In the genomic region with DNA sequence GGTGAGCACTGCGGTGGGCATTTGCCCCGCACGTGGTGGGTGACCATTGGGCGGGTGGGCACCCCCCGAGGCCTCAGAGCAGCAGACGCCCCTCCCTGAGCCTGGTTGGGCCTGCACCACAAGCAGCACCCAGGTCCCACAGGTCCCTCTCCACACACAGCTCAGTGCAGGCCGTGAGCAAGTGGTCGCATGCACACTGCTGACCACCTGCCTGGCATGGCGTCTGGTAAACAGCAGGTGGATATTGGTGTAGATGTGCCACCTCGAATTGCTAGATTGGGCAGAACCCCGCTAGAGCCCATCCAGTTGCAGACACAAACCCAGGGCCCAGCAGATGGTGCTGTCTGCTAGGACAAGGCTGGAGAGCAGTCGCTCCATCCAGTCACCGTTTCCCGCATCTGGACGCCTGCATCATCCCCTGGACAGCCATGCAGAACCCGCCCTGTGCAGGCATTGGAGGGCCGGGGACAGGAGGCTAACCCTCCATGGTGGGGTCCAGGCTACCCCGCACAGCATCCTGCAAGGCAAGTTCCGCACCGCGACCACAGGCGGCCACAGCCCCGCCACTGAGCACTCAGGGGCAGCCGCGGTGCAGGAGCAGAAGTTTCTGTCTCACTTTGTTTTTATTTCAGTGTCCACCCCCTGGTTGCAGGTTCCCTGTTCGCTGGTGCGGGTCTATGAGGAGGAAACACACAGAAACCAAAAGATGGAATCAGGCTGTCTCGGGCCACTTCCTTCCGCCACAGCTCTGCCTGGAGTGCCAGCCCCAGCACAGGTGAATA, we compare ENCODE assay signal across 8 cellular contexts. TPM values are rescaled to one million over a fixed set of nuclear protein-coding genes. Genes with fewer than 3 reads are reported as not detected.
DNase-seq lines count a peak whose midpoint lies in the region; ATAC-seq lines count a peak whose summit lies in the region.

No MANE protein-coding gene starts in this region.

- peak; percentile 59 for ATAC-seq in HG03060 (IDR thresholded peaks at IDR 0.05; ENCODE audit: low read depth, unreplicated experiment)

- H3K27ac Mint-ChIP-seq in activated T-helper 1 cell treated with anti-CD3 and anti-CD28 coated beads, Interleukin-12 subunit alpha, Interleukin-12 subunit beta, Interleukin-2, Interleukin-4 antibody, amounts not matched to agents 30 ng/mL and 10 ng/mL and 1 ng/mL, durations not matched to agents 14 hours and 24 hours and 36 hours: no peak overlapping the region

- peak; percentile 50 for DNase-seq in NCI-H345 (lab: John Stamatoyannopoulos, UW)
- DNase-seq in NCI-H345 treated with DMSO at 0.1 percent for 48 hours (lab: John Stamatoyannopoulos, UW; ENCODE audit: unreplicated experiment): no peak
- DNase-seq in OCI-M1 (lab: John Stamatoyannopoulos, UW): peak; percentile 73
- DNase-seq in activated T-helper 1 cell treated with anti-CD3 and anti-CD28 coated beads, Interleukin-12 subunit alpha, Interleukin-12 subunit beta, Interleukin-2, Interleukin-4 antibody, amounts not matched to agents 30 ng/mL and 10 ng/mL and 1 ng/mL, durations not matched to agents 14 hours and 24 hours and 36 hours (ENCODE audit: low spot score): peak; percentile 22
- peak; percentile 34 for DNase-seq in foreskin melanocyte
- DNase-seq in posterior cingulate gyrus: peak; percentile 52 to 96 (median 80)
- DNase-seq in NK-92 (lab: John Stamatoyannopoulos, UW; ENCODE audit: unreplicated experiment): no peak

- H3K4me1 Mint-ChIP-seq in activated T-helper 1 cell treated with anti-CD3 and anti-CD28 coated beads, Interleukin-12 subunit alpha, Interleukin-12 subunit beta, Interleukin-2, Interleukin-4 antibody, amounts not matched to agents 30 ng/mL and 10 ng/mL and 1 ng/mL, durations not matched to agents 14 hours and 24 hours and 36 hours (ENCODE audit: low read depth): no peaks in the 10 kb centered on the region

- H3K36me3 Mint-ChIP-seq in activated T-helper 1 cell treated with anti-CD3 and anti-CD28 coated beads, Interleukin-12 subunit alpha, Interleukin-12 subunit beta, Interleukin-2, Interleukin-4 antibody, amounts not matched to agents 30 ng/mL and 10 ng/mL and 1 ng/mL, durations not matched to agents 14 hours and 24 hours and 36 hours (ENCODE audit: low read depth): no peaks in the 10 kb centered on the region

- no peaks in the 10 kb centered on the region for H3K27me3 Mint-ChIP-seq in activated T-helper 1 cell treated with anti-CD3 and anti-CD28 coated beads, Interleukin-12 subunit alpha, Interleukin-12 subunit beta, Interleukin-2, Interleukin-4 antibody, amounts not matched to agents 30 ng/mL and 10 ng/mL and 1 ng/mL, durations not matched to agents 14 hours and 24 hours and 36 hours (ENCODE audit: insufficient read depth)

- intact Hi-C loops in activated T-helper 1 cell treated with anti-CD3 and anti-CD28 coated beads, Interleukin-12 subunit alpha, Interleukin-12 subunit beta, Interleukin-2, Interleukin-4 antibody, amounts not matched to agents 30 ng/mL and 10 ng/mL and 1 ng/mL, durations not matched to agents 14 hours and 24 hours and 36 hours (cut with micrococcal nuclease): loop anchor here (1.0 to 5.0 kb wide), 2 partner anchors 58 to 76 kb away; a partner anchor contains a TSS
- intact Hi-C loops in posterior cingulate gyrus (cut with DNase I): loop anchor here (1.0 kb wide), 1 partner anchor 58 kb away; no protein-coding TSS in a partner anchor

- no peaks in the 10 kb centered on the region for H3K9me3 Mint-ChIP-seq in activated T-helper 1 cell treated with anti-CD3 and anti-CD28 coated beads, Interleukin-12 subunit alpha, Interleukin-12 subunit beta, Interleukin-2, Interleukin-4 antibody, amounts not matched to agents 30 ng/mL and 10 ng/mL and 1 ng/mL, durations not matched to agents 14 hours and 24 hours and 36 hours

- H3K4me3 Mint-ChIP-seq in activated T-helper 1 cell treated with anti-CD3 and anti-CD28 coated beads, Interleukin-12 subunit alpha, Interleukin-12 subunit beta, Interleukin-2, Interleukin-4 antibody, amounts not matched to agents 30 ng/mL and 10 ng/mL and 1 ng/mL, durations not matched to agents 14 hours and 24 hours and 36 hours: peak overlapping the region; percentile 34

RNA-seq across cellular contexts. Expression of a gene that starts 45.6 kb away (rescaled TPM):
- 0.29 TPM in 1 of 2 replicates, not detected in the other for total RNA-seq in activated T-helper 1 cell treated with anti-CD3 and anti-CD28 coated beads, Interleukin-12 subunit alpha, Interleukin-12 subunit beta, Interleukin-2, Interleukin-4 antibody, amounts not matched to agents 30 ng/mL and 10 ng/mL and 1 ng/mL, durations not matched to agents 14 hours and 24 hours and 36 hours

Comparison
In these comparisons a context has a peak if more than half of its experiments do, and no peak if none do; other contexts are left out.
1. DNase-seq: peak in NCI-H345 (single experiment), OCI-M1 (single experiment), activated T-helper 1 cell treated with anti-CD3 and anti-CD28 coated beads, Interleukin-12 subunit alpha, Interleukin-12 subunit beta, Interleukin-2, Interleukin-4 antibody, amounts not matched to agents 30 ng/mL and 10 ng/mL and 1 ng/mL, durations not matched to agents 14 hours and 24 hours and 36 hours (single experiment), foreskin melanocyte (single experiment) and posterior cingulate gyrus (10 of 10); none in NCI-H345 treated with DMSO at 0.1 percent for 48 hours (single experiment) and NK-92 (single experiment).